1 cellular context compared by ENCODE assay signal in genomic region chrX:130299279-130300009, GRCh38.
TF ChIP-seq lines count a peak whose summit lies in the region.

No MANE protein-coding gene starts in this region.

TF ChIP-seq in GM23338, 12 proteins besides CTCF, POLR2A, EP300 and RAD21 (continued from another document):
- TF ChIP-seq JUNB (IDR thresholded peaks at IDR 0.05; ENCODE audit: unreplicated experiment) (no peak), EZH2 (IDR thresholded peaks at IDR 0.05; ENCODE audit: low read depth, unreplicated experiment) (no peak), ZNF114 (CRISPR knock-in tag; IDR thresholded peaks at IDR 0.05) (no peak), EZH2phosphoT487 (IDR thresholded peaks at IDR 0.05; ENCODE audit: unreplicated experiment) (no peak), NANOG (IDR thresholded peaks at IDR 0.05; ENCODE audit: borderline replicate concordance) (no peak), STAT1 (IDR thresholded peaks at IDR 0.05; ENCODE audit: unreplicated experiment) (no peak), CREB1 (CRISPR knock-in tag; IDR thresholded peaks at IDR 0.05; ENCODE audit: low read depth) (no peak), REST (IDR thresholded peaks at IDR 0.05; ENCODE audit: unreplicated experiment) (no peak), ETS1 (IDR thresholded peaks at IDR 0.05) (no peak), ZNF331 (CRISPR knock-in tag; IDR thresholded peaks at IDR 0.05; ENCODE audit: low read depth) (no peak), POLR2AphosphoS5 (IDR thresholded peaks at IDR 0.05; ENCODE audit: low read depth) (no peak)
